23 cellular contexts compared by ENCODE assay signal in genomic region chr14:32070282-32070681, GRCh38.
"Had no signal": no experiment of that assay in that cellular context is flagged by ENCODE, and none has a peak within 500 bp of the region (broad histone marks: within the 10 kb centered on the region; RNA-seq: fewer than 3 reads in every experiment).

No MANE protein-coding gene starts in this region.

- H3K9me3 Mint-ChIP-seq: naive thymus-derived CD8-positive, alpha-beta T cell; nephron progenitor cell; stimulated activated effector memory CD8-positive, alpha-beta T cell treated with anti-CD3 and anti-CD28 coated beads, Interleukin-12 subunit alpha, Interleukin-12 subunit beta, amount 100 ng/mL, for 72 hours had no signal

- H3K9me3 ChIP-seq: esophagus muscularis mucosa, gastroesophageal sphincter, heart right ventricle, lower lobe of right lung, neutrophil, pancreas, right atrium auricular region, sigmoid colon, stomach, thyroid gland had no signal

- H3K36me3 ChIP-seq: esophagus muscularis mucosa, gastroesophageal sphincter, heart right ventricle, lower lobe of right lung, neutrophil, pancreas, right atrium auricular region, sigmoid colon, stomach, thyroid gland had no signal

- H3K36me3 Mint-ChIP-seq: naive thymus-derived CD8-positive, alpha-beta T cell; stimulated activated effector memory CD8-positive, alpha-beta T cell treated with anti-CD3 and anti-CD28 coated beads, Interleukin-12 subunit alpha, Interleukin-12 subunit beta, amount 100 ng/mL, for 72 hours had no signal

- H3K4me3 ChIP-seq: dorsolateral prefrontal cortex, esophagus muscularis mucosa, gastroesophageal sphincter, heart right ventricle, lower lobe of right lung, pancreas, right atrium auricular region, sigmoid colon, stomach, thyroid gland had no signal

- H3K27ac Mint-ChIP-seq: naive thymus-derived CD8-positive, alpha-beta T cell; nephron progenitor cell; stimulated activated effector memory CD8-positive, alpha-beta T cell treated with anti-CD3 and anti-CD28 coated beads, Interleukin-12 subunit alpha, Interleukin-12 subunit beta, amount 100 ng/mL, for 72 hours had no signal

- H3K27me3 ChIP-seq: dorsolateral prefrontal cortex, esophagus muscularis mucosa, foreskin keratinocyte, gastroesophageal sphincter, heart right ventricle, pancreas, right atrium auricular region, sigmoid colon, stomach, thyroid gland had no signal

- H3K4me1 Mint-ChIP-seq: stimulated activated effector memory CD8-positive, alpha-beta T cell treated with anti-CD3 and anti-CD28 coated beads, Interleukin-12 subunit alpha, Interleukin-12 subunit beta, amount 100 ng/mL, for 72 hours had no signal

- H3K4me3 Mint-ChIP-seq: naive thymus-derived CD8-positive, alpha-beta T cell; nephron progenitor cell; stimulated activated effector memory CD8-positive, alpha-beta T cell treated with anti-CD3 and anti-CD28 coated beads, Interleukin-12 subunit alpha, Interleukin-12 subunit beta, amount 100 ng/mL, for 72 hours had no signal

- DNase-seq: dorsolateral prefrontal cortex; effector CD4-positive, alpha-beta T cell; foreskin keratinocyte; heart right ventricle; hippocampal formation; islet precursor cell; left ventricle myocardium superior; lower lobe of right lung; naive thymus-derived CD8-positive, alpha-beta T cell; nephron progenitor cell; pancreas; sigmoid colon; stimulated activated CD4-positive, alpha-beta T cell treated with anti-CD3 and anti-CD28 coated beads, Interleukin-2, amount 100 ng/mL, for 24 hours; stimulated activated CD4-positive, alpha-beta T cell treated with anti-CD3 and anti-CD28 coated beads, Interleukin-4, amount 100 ng/mL, for 24 hours; stimulated activated naive CD4-positive, alpha-beta T cell treated with Interleukin-2 at 50 U/mL for 16 hours; stomach; thyroid gland; trophoblast cell had no signal

- ATAC-seq: foreskin keratinocyte; gastroesophageal sphincter; heart right ventricle; left ventricle myocardium superior; lower lobe of right lung; naive thymus-derived CD8-positive, alpha-beta T cell; pancreas; stimulated activated effector memory CD8-positive, alpha-beta T cell treated with anti-CD3 and anti-CD28 coated beads, Interleukin-12 subunit alpha, Interleukin-12 subunit beta, amount 100 ng/mL, for 72 hours had no signal

- H3K27ac ChIP-seq: dorsolateral prefrontal cortex, esophagus muscularis mucosa, foreskin keratinocyte, gastroesophageal sphincter, heart right ventricle, lower lobe of right lung, neutrophil, pancreas, right atrium auricular region, sigmoid colon, stomach, thyroid gland had no signal
